In the genomic region with DNA sequence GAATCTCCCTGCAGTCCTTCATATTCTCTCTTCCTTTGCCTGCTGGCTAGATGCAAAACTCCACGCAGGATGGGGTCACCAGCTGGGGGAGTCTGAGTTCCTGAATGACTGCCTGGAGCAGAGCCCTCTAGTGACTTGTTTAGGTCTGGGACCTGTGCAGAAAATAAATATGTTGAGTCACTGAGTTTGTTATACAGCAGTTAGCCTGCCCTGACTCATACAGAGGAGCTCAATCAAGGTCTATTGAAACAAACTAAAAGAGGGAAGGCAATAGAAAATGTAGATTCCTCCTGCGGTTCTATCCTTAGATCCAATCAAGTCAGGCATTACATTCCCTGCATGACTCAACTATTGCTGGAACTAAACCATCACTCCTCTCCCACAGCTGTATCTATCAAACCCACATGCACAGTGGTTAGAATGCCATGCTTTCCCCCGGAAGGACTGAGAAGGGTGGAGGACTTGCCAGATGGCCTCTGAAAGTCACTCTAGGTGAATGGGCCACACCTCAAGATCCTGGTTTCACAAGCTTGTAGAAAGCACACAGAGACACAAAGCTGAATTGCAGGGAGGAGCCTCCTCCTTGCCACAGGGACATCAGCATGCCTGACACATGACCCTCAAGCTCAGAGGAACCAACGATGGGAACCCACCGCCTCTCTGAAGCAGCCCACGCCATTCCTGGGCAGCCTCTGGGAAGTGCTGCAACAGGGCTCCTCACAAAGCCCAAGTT, we compare ENCODE assay signal across 9 cellular contexts.
A peak's percentile ranks its signal among the peaks of the same experiment; 100 is the strongest.
DNase-seq lines count a peak whose midpoint lies in the region; ATAC-seq, FAIRE-seq and TF ChIP-seq lines count a peak whose summit lies in the region.
"Had no signal": no experiment of that assay in that cellular context is flagged by ENCODE, and none has a peak within 500 bp of the region (broad histone marks: within the 10 kb centered on the region; RNA-seq: fewer than 3 reads in every experiment).

No MANE protein-coding gene starts in this region.

- peak; percentile 28 to 41; a peak in 3 of 5 replicates for TF ChIP-seq RAD21 in A549 (conservative IDR thresholded peaks at IDR 0.05 in 1 of 2, IDR thresholded peaks at IDR 0.05 in 1 of 2)

- H3K27ac ChIP-seq in A549, result peak overlapping the region; percentile 32 to 48; a peak in 5 of 6 replicates
- peak overlapping the region; percentile 91 for H3K27ac ChIP-seq in RWPE1

- POLR2A ChIA-PET in A549 (lab: Yijun Ruan, JAX) (no interaction called here), RWPE1 (lab: Yijun Ruan, JAX; ENCODE audit: low non-redundant PET) (interaction anchor here (0.7 kb wide), 1 partner anchor 72 kb away, joined by 3 read pairs; no protein-coding TSS in a partner anchor)

- TF ChIP-seq CTCF in A549 (IDR thresholded peaks at IDR 0.05), result peak; percentile 39; the same call in 2 of the 3 replicates
- TF ChIP-seq CTCF in RWPE1 (conservative IDR thresholded peaks at IDR 0.05; ENCODE audit: low read depth), result no peak
- TF ChIP-seq CTCF in fibroblast of mammary gland (conservative IDR thresholded peaks at IDR 0.05; ENCODE audit: control insufficient read depth, insufficient read depth, low read depth, low read length), result peak; percentile 70

- CTCF ChIA-PET in A549 (lab: Yijun Ruan, JAX), result interaction anchor here (0.8 to 2.2 kb wide), 12 partner anchors 9 to 109 kb away, joined by 3 to 9 read pairs (median 3); no protein-coding TSS in a partner anchor
- CTCF ChIA-PET in RWPE1 (lab: Yijun Ruan, JAX), result interaction anchor here (0.5 to 1.4 kb wide), 14 partner anchors 8 to 145 kb away, joined by 3 to 7 read pairs (median 3); a partner anchor contains a TSS

- peak; percentile 64 to 82; a peak in 5 of 6 replicates for ATAC-seq in A549
- no peak for ATAC-seq in HG03378 (IDR thresholded peaks at IDR 0.05; ENCODE audit: unreplicated experiment)
- no peak for ATAC-seq in GM19455 (IDR thresholded peaks at IDR 0.05; ENCODE audit: unreplicated experiment)

- H3K4me3 ChIP-seq in A549 (no peak overlapping the region), fibroblast of mammary gland (ENCODE audit: control insufficient read depth, low read depth, low read length) (no peak overlapping the region)

- WGBS in A549 (ENCODE audit: missing lambda C conversion rate), result 70% methylated on average over 4 of the region's 6 CpGs

- H3K9me3 ChIP-seq in A549, result peaks cover 3% of the 10 kb centered on the region; the same call in 1 of the 3 replicates

- FAIRE-seq in A549 (lab: Jason Lieb, UNC) (no peak), GM12891 (lab: Jason Lieb, UNC) (peak; percentile 57)

- peak; percentile 68 to 69 for DNase-seq in A549 (ENCODE audit: low read depth in 1 of 2, low spot score in 1 of 2)
- no peak for DNase-seq in GM12891 (ENCODE audit: insufficient read length, low spot score)
- peak; percentile 91 for DNase-seq in RWPE1 (ENCODE audit: low spot score)
- peak; percentile 99 for DNase-seq in fibroblast of mammary gland (ENCODE audit: low read depth)
- no peak for DNase-seq in NCI-H446 (lab: John Stamatoyannopoulos, UW)
- no peak for DNase-seq in NCI-H1417 treated with DMSO at 0.1 percent for 48 hours (lab: John Stamatoyannopoulos, UW)
- DNase-seq: activated CD4-positive, CD25-positive, alpha-beta regulatory T cell had no signal

- TF ChIP-seq POLR2A in A549 (IDR thresholded peaks at IDR 0.05; ENCODE audit: low read length), result no peak
- TF ChIP-seq POLR2A in GM12891 (IDR thresholded peaks at IDR 0.05; ENCODE audit: low read depth, low read length), result no peak

- H3K4me2 ChIP-seq in A549, result no peak overlapping the region

- H3K4me1 ChIP-seq in A549, result peaks cover 15% of the 10 kb centered on the region; the same call in 2 of the 3 replicates

- TF ChIP-seq EP300 in A549 (IDR thresholded peaks at IDR 0.05), result no peak

TF ChIP-seq in A549, 52 proteins besides CTCF, POLR2A, EP300 and RAD21:
- TF ChIP-seq SMC3 (IDR thresholded peaks at IDR 0.05) (0 out of 3 replicates have a peak, but pooled peaks have one; percentile 36), HOXB5 (CRISPR knock-in tag; IDR thresholded peaks at IDR 0.05) (no peak), FOSL2 (IDR thresholded peaks at IDR 0.05) (no peak), FOSL2 (CRISPR knock-in tag; IDR thresholded peaks at IDR 0.05) (peak; percentile 76), MAFK (IDR thresholded peaks at IDR 0.05; ENCODE audit: partially characterized antibody) (peak; percentile 43)

TF ChIP-seq in GM12891, 5 proteins besides CTCF, POLR2A, EP300 and RAD21:
- TF ChIP-seq POU2F2 (IDR thresholded peaks at IDR 0.05; ENCODE audit: low read depth, low read length) (no peak), TAF1 (IDR thresholded peaks at IDR 0.05; ENCODE audit: low read depth, low read length) (no peak), PAX5 (IDR thresholded peaks at IDR 0.05; ENCODE audit: insufficient read depth, low read length, severe bottlenecking) (no peak), SPI1 (IDR thresholded peaks at IDR 0.05; ENCODE audit: low read depth, low read length) (no peak), POLR2AphosphoS5 (IDR thresholded peaks at IDR 0.05; ENCODE audit: low read depth, low read length) (no peak)

Comparison
In these comparisons a context has a peak if more than half of its experiments do, and no peak if none do; other contexts are left out.
1. ATAC-seq: peak in A549 (2 of 2); none in HG03378 (single experiment) and GM19455 (single experiment).
2. DNase-seq: peak in A549 (2 of 2), RWPE1 (single experiment) and fibroblast of mammary gland (single experiment); none in GM12891 (single experiment), NCI-H446 (0 of 2) and NCI-H1417 treated with DMSO at 0.1 percent for 48 hours (single experiment).